ENCODE assay signal across 27 cellular contexts in genomic region chr1:195193134-195193533, GRCh38.
"Had no signal": no experiment of that assay in that cellular context is flagged by ENCODE, and none has a peak within 500 bp of the region (broad histone marks: within the 10 kb centered on the region; RNA-seq: fewer than 3 reads in every experiment).

No MANE protein-coding gene starts in this region.

- H3K4me1 ChIP-seq: colonic mucosa, esophagus squamous epithelium, gastrocnemius medialis, heart right ventricle, left lung, lower lobe of right lung had no signal

- H3K27ac Mint-ChIP-seq: dendritic cell treated with granulocyte-macrophage colony-stimulating factor and Interleukin-4, amounts not matched to agents 40 ng/mL and 50 ng/mL, for 4 days; effector memory CD8-positive, alpha-beta T cell; endodermal cell had no signal

- H3K36me3 Mint-ChIP-seq: naive B cell had no signal

- ATAC-seq: effector memory CD8-positive, alpha-beta T cell; esophagus mucosa; gastrocnemius medialis; heart right ventricle; left cardiac atrium; left lung; left ventricle myocardium superior; lower lobe of right lung; mucosa of descending colon had no signal

- H3K9me3 Mint-ChIP-seq: endodermal cell, naive B cell had no signal

- H3K4me1 Mint-ChIP-seq: endodermal cell, naive B cell had no signal

- H3K27me3 ChIP-seq: colonic mucosa, esophagus squamous epithelium, gastrocnemius medialis, heart right ventricle, left lung had no signal

- H3K36me3 ChIP-seq: colonic mucosa, esophagus squamous epithelium, gastrocnemius medialis, heart right ventricle, left lung, lower lobe of right lung had no signal

- H3K4me3 Mint-ChIP-seq: dendritic cell treated with granulocyte-macrophage colony-stimulating factor and Interleukin-4, amounts not matched to agents 40 ng/mL and 50 ng/mL, for 4 days; effector memory CD8-positive, alpha-beta T cell; endodermal cell; naive B cell had no signal

- H3K27ac ChIP-seq: colonic mucosa, epithelial cell of prostate, esophagus squamous epithelium, gastrocnemius medialis, heart right ventricle, left lung, lower lobe of right lung had no signal

- H3K4me3 ChIP-seq: colonic mucosa, esophagus squamous epithelium, gastrocnemius medialis, heart right ventricle, left lung, lower lobe of right lung, mucosa of descending colon had no signal

- DNase-seq: colonic mucosa; cortex of kidney; effector CD8-positive, alpha-beta T cell; effector memory CD8-positive, alpha-beta T cell; endodermal cell; erythroblast; esophagus squamous epithelium; foreskin fibroblast; foreskin melanocyte; gastrocnemius medialis; glutamatergic neuron; head of caudate nucleus; heart right ventricle; hippocampal formation; left cardiac atrium; left lung; left ventricle myocardium superior; lower lobe of right lung; mesendoderm; mucosa of descending colon; naive B cell had no signal

- H3K9me3 ChIP-seq: colonic mucosa, esophagus squamous epithelium, gastrocnemius medialis, left lung, lower lobe of right lung, mucosa of descending colon had no signal

- H3K27me3 Mint-ChIP-seq: dendritic cell treated with granulocyte-macrophage colony-stimulating factor and Interleukin-4, amounts not matched to agents 40 ng/mL and 50 ng/mL, for 4 days; effector memory CD8-positive, alpha-beta T cell; naive B cell had no signal

- FAIRE-seq: endometrium, islet of Langerhans, keratinocyte had no signal
